14 cellular contexts compared by ENCODE assay signal in genomic region chr10:133229265-133230022, GRCh38. TPM values are rescaled to one million over a fixed set of nuclear protein-coding genes. Genes with fewer than 3 reads are reported as not detected.
DNase-seq lines count a peak whose midpoint lies in the region; ATAC-seq and TF ChIP-seq lines count a peak whose summit lies in the region.
"Had no signal": no experiment of that assay in that cellular context is flagged by ENCODE, and none has a peak within 500 bp of the region (broad histone marks: within the 10 kb centered on the region; RNA-seq: fewer than 3 reads in every experiment).

No MANE protein-coding gene starts in this region.

- no peak for DNase-seq in activated naive CD4-positive, alpha-beta T cell treated with anti-CD3 and anti-CD28 coated beads, Interleukin-2, amount 10 ng/mL, durations not matched to agents 7 days and 5 days
- DNase-seq in activated naive CD4-positive, alpha-beta T cell (lab: John Stamatoyannopoulos, UW), result no peak
- DNase-seq in activated CD8-positive, alpha-beta T cell treated with anti-CD3 and anti-CD28 coated beads for 36 hours, result no peak
- no peak for DNase-seq in suprapubic skin (ENCODE audit: low spot score in 2 of 2)
- no peak for DNase-seq in stimulated activated CD8-positive, alpha-beta memory T cell treated with anti-CD3 and anti-CD28 coated beads, Interleukin-4, amount 100 ng/mL, for 48 hours
- no peak for DNase-seq in caudate nucleus (lab: John Stamatoyannopoulos, UW)
- DNase-seq in head of caudate nucleus, result no peak
- DNase-seq: NCI-H2029 treated with DMSO at 0.1 percent for 48 hours had no signal

- intact Hi-C loops in activated CD8-positive, alpha-beta T cell treated with anti-CD3 and anti-CD28 coated beads for 36 hours (cut with micrococcal nuclease), result no loop called here
- intact Hi-C loops in head of caudate nucleus (cut with DNase I), result no loop called here

- H3K4me3 Mint-ChIP-seq in activated naive CD4-positive, alpha-beta T cell treated with anti-CD3 and anti-CD28 coated beads, Interleukin-2, amount 10 ng/mL, durations not matched to agents 7 days and 5 days, result no peak overlapping the region
- peak overlapping the region; percentile 14 for H3K4me3 Mint-ChIP-seq in activated CD8-positive, alpha-beta T cell treated with anti-CD3 and anti-CD28 coated beads for 36 hours

- H3K27me3 Mint-ChIP-seq in activated naive CD4-positive, alpha-beta T cell treated with anti-CD3 and anti-CD28 coated beads, Interleukin-2, amount 10 ng/mL, durations not matched to agents 7 days and 5 days, result peaks cover 89% of the 10 kb centered on the region
- H3K27me3 Mint-ChIP-seq in activated CD8-positive, alpha-beta T cell treated with anti-CD3 and anti-CD28 coated beads for 36 hours, result peaks cover 50% of the 10 kb centered on the region

- POLR2A ChIA-PET in activated CD8-positive, alpha-beta T cell treated with anti-CD3 and anti-CD28 coated beads for 36 hours (lab: Charles Lee), result no interaction called here

- TF ChIP-seq EP300 in suprapubic skin (IDR thresholded peaks at IDR 0.05), result no peak

- no peaks in the 10 kb centered on the region for H3K9me3 ChIP-seq in iPS-15b (ENCODE audit: control insufficient read depth, insufficient read depth, low read length)
- H3K9me3 ChIP-seq in suprapubic skin, result no peaks in the 10 kb centered on the region

- no peak for TF ChIP-seq CTCF in activated CD8-positive, alpha-beta T cell treated with anti-CD3 and anti-CD28 coated beads for 36 hours (IDR thresholded peaks at IDR 0.05)
- no peak for TF ChIP-seq CTCF in suprapubic skin (IDR thresholded peaks at IDR 0.05)

- H3K4me1 ChIP-seq in iPS-15b (ENCODE audit: control insufficient read depth, insufficient read depth, low read length) (peaks cover 2% of the 10 kb centered on the region), suprapubic skin (peaks cover 16% of the 10 kb centered on the region)

- CTCF ChIA-PET in activated naive CD4-positive, alpha-beta T cell treated with anti-CD3 and anti-CD28 coated beads, Interleukin-2, amount 10 ng/mL, durations not matched to agents 7 days and 5 days (lab: Charles Lee), result no interaction called here
- CTCF ChIA-PET in activated CD8-positive, alpha-beta T cell treated with anti-CD3 and anti-CD28 coated beads for 36 hours (lab: Charles Lee), result no interaction called here

- peak overlapping the region; percentile 1 for H3K27ac Mint-ChIP-seq in activated naive CD4-positive, alpha-beta T cell treated with anti-CD3 and anti-CD28 coated beads, Interleukin-2, amount 10 ng/mL, durations not matched to agents 7 days and 5 days
- H3K27ac Mint-ChIP-seq in activated CD8-positive, alpha-beta T cell treated with anti-CD3 and anti-CD28 coated beads for 36 hours, result no peak overlapping the region

- H3K27ac ChIP-seq in suprapubic skin (no peak overlapping the region), caudate nucleus (ENCODE audit: low read depth, low read length) (no peak overlapping the region)
- H3K27ac ChIP-seq: epithelial cell of prostate had no signal

- no peak for ATAC-seq in activated CD8-positive, alpha-beta T cell treated with anti-CD3 and anti-CD28 coated beads for 36 hours
- ATAC-seq: SK-N-SH treated with all-trans-retinoic acid at 6 μM for 48 hours had no signal

- 9% methylated on average over 27 of the region's 58 CpGs for WGBS in suprapubic skin

- H3K36me3 ChIP-seq in iPS-15b (ENCODE audit: control insufficient read depth, insufficient read depth, low read length) (peaks cover 5% of the 10 kb centered on the region), suprapubic skin (no peaks in the 10 kb centered on the region)

- H3K9ac ChIP-seq in iPS-15b (ENCODE audit: low read depth, low read length), result peak overlapping the region; percentile 4

- peaks cover 16% of the 10 kb centered on the region for H3K27me3 ChIP-seq in iPS-15b (ENCODE audit: control insufficient read depth, insufficient read depth, low read length)
- H3K27me3 ChIP-seq in suprapubic skin, result peaks cover 100% of the 10 kb centered on the region

- peaks cover 24% of the 10 kb centered on the region for H3K4me1 Mint-ChIP-seq in activated naive CD4-positive, alpha-beta T cell treated with anti-CD3 and anti-CD28 coated beads, Interleukin-2, amount 10 ng/mL, durations not matched to agents 7 days and 5 days
- H3K4me1 Mint-ChIP-seq in activated CD8-positive, alpha-beta T cell treated with anti-CD3 and anti-CD28 coated beads for 36 hours (ENCODE audit: low read depth), result peaks cover 21% of the 10 kb centered on the region

- peaks cover 2% of the 10 kb centered on the region for H3K36me3 Mint-ChIP-seq in activated naive CD4-positive, alpha-beta T cell treated with anti-CD3 and anti-CD28 coated beads, Interleukin-2, amount 10 ng/mL, durations not matched to agents 7 days and 5 days
- no peaks in the 10 kb centered on the region for H3K36me3 Mint-ChIP-seq in activated CD8-positive, alpha-beta T cell treated with anti-CD3 and anti-CD28 coated beads for 36 hours (ENCODE audit: low read depth)

- no peaks in the 10 kb centered on the region for H3K9me3 Mint-ChIP-seq in activated naive CD4-positive, alpha-beta T cell treated with anti-CD3 and anti-CD28 coated beads, Interleukin-2, amount 10 ng/mL, durations not matched to agents 7 days and 5 days
- H3K9me3 Mint-ChIP-seq in activated CD8-positive, alpha-beta T cell treated with anti-CD3 and anti-CD28 coated beads for 36 hours, result no peaks in the 10 kb centered on the region

- H3K4me3 ChIP-seq in iPS-15b (ENCODE audit: low read depth, low read length) (peak overlapping the region; percentile 66), suprapubic skin (peak overlapping the region; percentile 30)

- no peak for TF ChIP-seq POLR2A in suprapubic skin (IDR thresholded peaks at IDR 0.05)

RNA-seq across cellular contexts. Expression of gene UTF1, which starts 0.6 kb away (rescaled TPM):
- total RNA-seq in activated CD8-positive, alpha-beta T cell treated with anti-CD3 and anti-CD28 coated beads for 36 hours, result not detected
- not detected for total RNA-seq in suprapubic skin
- total RNA-seq: chondrocyte, HT1080, mononuclear cell had no signal

RNA-seq across cellular contexts. Expression of gene VENTX, which starts 8.2 kb away (rescaled TPM):
- under 1 TPM in 1 of 2 experiments, not detected in 1; 0.09 TPM for total RNA-seq in activated CD8-positive, alpha-beta T cell treated with anti-CD3 and anti-CD28 coated beads for 36 hours
- 1 to 10 TPM in 1 of 4 donors, under 1 TPM in 2, not detected in 1; 0.17 to 2.3 (median 0.21) TPM for total RNA-seq in suprapubic skin
- total RNA-seq: chondrocyte had no signal

RNA-seq across cellular contexts. Expression of gene ADAM8, which starts 47.2 kb away (rescaled TPM):
- 100 to 1,000 TPM; 106 to 115 TPM for total RNA-seq in activated CD8-positive, alpha-beta T cell treated with anti-CD3 and anti-CD28 coated beads for 36 hours
- 10 to 100 TPM in 1 of 4 donors, 1 to 10 TPM in 3; 3.0 to 18.4 (median 4.1) TPM for total RNA-seq in suprapubic skin

Comparison
In these comparisons a context has a peak if more than half of its experiments do, and no peak if none do; other contexts are left out.
1. RNA of gene ADAM8, which starts 47.2 kb away (total RNA-seq): 106 to 115 TPM in activated CD8-positive, alpha-beta T cell treated with anti-CD3 and anti-CD28 coated beads for 36 hours; 3.0 to 18.4 TPM in suprapubic skin; every median in the first group is over 4 times any median in the second.